In genomic region chr19:51365211-51366049, GRCh38 we compare ENCODE assay signal across 8 cellular contexts. TPM values are rescaled to one million over a fixed set of nuclear protein-coding genes. Genes with fewer than 3 reads are reported as not detected.
DNase-seq lines count a peak whose midpoint lies in the region; ATAC-seq and TF ChIP-seq lines count a peak whose summit lies in the region.

No MANE protein-coding gene starts in this region.

- peaks cover 57% of the 10 kb centered on the region for H3K4me1 Mint-ChIP-seq in central memory CD8-positive, alpha-beta T cell

- H3F3A ChIP-seq in PC-3 (ENCODE audit: low read length, unreplicated experiment) = peaks cover 4% of the 10 kb centered on the region

- H4K20me1 ChIP-seq in PC-3 (ENCODE audit: low read length) = no peaks in the 10 kb centered on the region

- ATAC-seq in PC-3 (peak; percentile 0; the same call in 1 of the 2 replicates), left lung (peak; percentile 6)
- no peak for ATAC-seq in central memory CD8-positive, alpha-beta T cell (replicated peaks; ENCODE audit: extremely low read depth, poor library complexity, severe bottlenecking)

- H3K9ac ChIP-seq in PC-3 (ENCODE audit: low read length) (peak overlapping the region; percentile 96), subcutaneous abdominal adipose tissue (ENCODE audit: low read length in 5 of 5) (peak overlapping the region; percentile 86 to 98 (median 92))

- peak; percentile 1 for DNase-seq in NCI-H2227 (lab: John Stamatoyannopoulos, UW; ENCODE audit: unreplicated experiment)
- DNase-seq in NCI-H2227 treated with DMSO at 0.1 percent for 48 hours (lab: John Stamatoyannopoulos, UW) = no peak
- peak; percentile 60 for DNase-seq in PC-3
- no peak for DNase-seq in central memory CD8-positive, alpha-beta T cell (ENCODE audit: low spot score in 2 of 2)
- DNase-seq in left lung = no peak
- no peak for DNase-seq in NCI-H526 treated with DMSO at 0.1 percent for 48 hours (lab: John Stamatoyannopoulos, UW)
- DNase-seq in germinal center (ENCODE audit: low spot score) = no peak

- H3K36me3 Mint-ChIP-seq in central memory CD8-positive, alpha-beta T cell (ENCODE audit: insufficient read depth) = peaks cover 29% of the 10 kb centered on the region

- no peaks in the 10 kb centered on the region for H3K27me3 ChIP-seq in PC-3 (ENCODE audit: low read length)
- H3K27me3 ChIP-seq in left lung = no peaks in the 10 kb centered on the region
- H3K27me3 ChIP-seq in subcutaneous abdominal adipose tissue (ENCODE audit: control insufficient read depth in 5 of 5, insufficient read depth in 4 of 5, low read length in 5 of 5) = no peaks in the 10 kb centered on the region

- H3K4me3 ChIP-seq in PC-3 (ENCODE audit: low read length) (peak overlapping the region; percentile 87), left lung (peak overlapping the region; percentile 52 to 65), subcutaneous abdominal adipose tissue (ENCODE audit: low read depth in 1 of 5, low read length in 5 of 5) (peak overlapping the region; percentile 83 to 94 (median 92))

- peak overlapping the region; percentile 89 for H3K4me2 ChIP-seq in PC-3 (ENCODE audit: low read length)

- peak overlapping the region; percentile 96 for H3K27ac ChIP-seq in PC-3 (ENCODE audit: low read length)
- H3K27ac ChIP-seq in left lung = peak overlapping the region; percentile 95
- H3K27ac ChIP-seq in subcutaneous abdominal adipose tissue (ENCODE audit: low read depth, low read length) = peak overlapping the region; percentile 93

- TF ChIP-seq CTCF in PC-3 (conservative IDR thresholded peaks at IDR 0.05; ENCODE audit: low read depth, low read length) (no peak; the same call in 1 of the 2 replicates), left lung (IDR thresholded peaks at IDR 0.05) (no peak)

- H3K27me3 Mint-ChIP-seq in central memory CD8-positive, alpha-beta T cell = no peaks in the 10 kb centered on the region

- no peaks in the 10 kb centered on the region for H3K9me3 Mint-ChIP-seq in central memory CD8-positive, alpha-beta T cell

- peaks cover 48% of the 10 kb centered on the region for H3K4me1 ChIP-seq in PC-3 (ENCODE audit: insufficient read depth, low read length)
- peaks cover 0 to 48% of the 10 kb centered on the region in 2 donors for H3K4me1 ChIP-seq in left lung
- H3K4me1 ChIP-seq in subcutaneous abdominal adipose tissue (ENCODE audit: control insufficient read depth in 5 of 5, insufficient read depth in 5 of 5, low read length in 5 of 5) = peaks cover 4 to 58% (median 46%) of the 10 kb centered on the region in 5 donors

- CTCF ChIA-PET in PC-3 (lab: Charles Lee) = interaction anchor here (0.6 to 1.0 kb wide), 3 partner anchors 13 to 106 kb away, joined by 3 to 4 read pairs (median 3); no protein-coding TSS in a partner anchor

- H3K9me3 ChIP-seq in PC-3 (ENCODE audit: low read length) = no peaks in the 10 kb centered on the region
- no peaks in the 10 kb centered on the region for H3K9me3 ChIP-seq in left lung
- H3K9me3 ChIP-seq in subcutaneous abdominal adipose tissue (ENCODE audit: control insufficient read depth in 5 of 5, low read length in 5 of 5) = no peaks in the 10 kb centered on the region

- POLR2A ChIA-PET in PC-3 (lab: Charles Lee; ENCODE audit: unreplicated experiment) = interaction anchor here (2.5 kb wide), 1 partner anchor 26 kb away, joined by 20 read pairs; no protein-coding TSS in a partner anchor

- TSS peak; percentile 87 for BruUV-seq in PC-3 (replicated peaks; lab: Mats Ljungman, UMichigan)

- H3K36me3 ChIP-seq in PC-3 (ENCODE audit: low read depth, low read length) (no peaks in the 10 kb centered on the region), left lung (no peaks in the 10 kb centered on the region), subcutaneous abdominal adipose tissue (ENCODE audit: control insufficient read depth in 5 of 5, insufficient read depth in 5 of 5, low read length in 5 of 5) (peaks cover 0 to under 1% (median 0%) of the 10 kb centered on the region in 5 donors)

- peak overlapping the region; percentile 65 for H2AFZ ChIP-seq in PC-3 (ENCODE audit: low read length)

- H3K4me3 Mint-ChIP-seq in central memory CD8-positive, alpha-beta T cell = peak overlapping the region; percentile 88

- intact Hi-C loops in PC-3 (cut with micrococcal nuclease) = no loop called here
- intact Hi-C loops in left lung (cut with DNase I) = no loop called here

- H3K9me2 ChIP-seq in PC-3 (replicated peaks; ENCODE audit: low read length) = no peaks in the 10 kb centered on the region

- H3K27ac Mint-ChIP-seq in central memory CD8-positive, alpha-beta T cell (ENCODE audit: low read depth) = peak overlapping the region; percentile 94

- peaks cover 50% of the 10 kb centered on the region for H3K79me2 ChIP-seq in PC-3 (ENCODE audit: low read length)

RNA-seq across cellular contexts. Expression of gene ETFB, which starts 0.8 kb away (rescaled TPM):
- total RNA-seq in PC-3 (2014; rRNA removed) (249 and 320 TPM in 2 replicates), left lung (10 to 100 TPM; 72.4 to 89.6 TPM)

RNA-seq across cellular contexts. Expression of gene CLDND2, which starts 3.4 kb away (rescaled TPM):
- 0.95 TPM in 1 of 2 replicates, not detected in the other for total RNA-seq in PC-3 (2014; rRNA removed)
- 1 to 10 TPM; 1.4 to 1.6 TPM for total RNA-seq in left lung

RNA-seq across cellular contexts. Expression of gene NKG7, which starts 7.0 kb away (rescaled TPM):
- not detected in 2 replicates for total RNA-seq in PC-3 (2014; rRNA removed)
- total RNA-seq in left lung = 10 to 100 TPM; 15.2 to 50.1 TPM

RNA-seq across cellular contexts. Expression of gene LIM2, which starts 22.3 kb away (rescaled TPM):
- total RNA-seq in PC-3 (2014; rRNA removed) = not detected in 2 replicates
- total RNA-seq in left lung = not detected

RNA-seq across cellular contexts. Expression of gene VSIG10L, which starts 23.5 kb away (rescaled TPM):
- total RNA-seq in PC-3 (2014; rRNA removed) = 3.1 and 3.5 TPM in 2 replicates
- total RNA-seq in left lung = 1 to 10 TPM; 3.5 to 4.1 TPM

Comparison
In these comparisons a context has a peak if more than half of its experiments do, and no peak if none do; other contexts are left out.
1. DNase-seq: peak in NCI-H2227 (single experiment) and PC-3 (single experiment); none in NCI-H2227 treated with DMSO at 0.1 percent for 48 hours (single experiment), central memory CD8-positive, alpha-beta T cell (0 of 2), left lung (0 of 2), NCI-H526 treated with DMSO at 0.1 percent for 48 hours (single experiment) and germinal center (single experiment).
2. RNA of gene NKG7, which starts 7.0 kb away (total RNA-seq): 15.2 to 50.1 TPM in left lung; not detected in PC-3; every median in the first group is over 10 times any median in the second.
3. Peak in every context shown above with its lines, with median percentiles within 50 percentile points of each other: H3K27ac ChIP-seq and H3K4me3 ChIP-seq.